Comparison of ENCODE assay signal across 21 cellular contexts in the genomic region with DNA sequence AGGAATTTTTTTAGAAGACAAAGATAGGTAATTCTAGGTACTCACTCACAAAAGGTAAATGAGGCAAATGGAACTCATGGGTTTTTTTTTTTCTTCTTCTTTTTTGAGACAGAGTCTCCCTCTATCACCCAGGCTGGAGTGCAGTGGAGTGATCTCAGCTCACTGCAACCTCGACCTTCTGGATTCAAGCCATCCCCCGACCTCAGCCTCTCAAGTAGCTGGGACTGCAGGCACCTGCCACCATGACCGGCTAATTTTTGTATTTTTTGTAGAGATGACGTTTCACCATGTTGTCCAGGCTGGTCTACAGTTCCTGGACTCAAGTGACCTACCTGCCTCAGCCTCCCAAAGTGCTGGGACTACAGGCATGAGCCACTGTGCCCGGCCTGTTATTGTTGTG.
"Had no signal": no experiment of that assay in that cellular context is flagged by ENCODE, and none has a peak within 500 bp of the region (broad histone marks: within the 10 kb centered on the region; RNA-seq: fewer than 3 reads in every experiment).

No MANE protein-coding gene starts in this region.

- H3K9me3 ChIP-seq: left lung, mucosa of descending colon, neutrophil, right lobe of liver had no signal

- DNase-seq: activated CD4-positive, alpha-beta T cell treated with anti-CD3 and anti-CD28 coated beads for 36 hours; activated CD4-positive, alpha-beta T cell treated with anti-CD3 and anti-CD28 coated beads, Interleukin-2, amount 50 U/mL, for 4 hours; activated CD4-positive, CD25-positive, alpha-beta regulatory T cell; activated effector memory CD4-positive, alpha-beta T cell treated with Interleukin-2 at 50 U/mL for 16 hours; activated naive CD4-positive, alpha-beta T cell treated with Interleukin-2 at 50 U/mL for 16 hours; activated T-cell treated with anti-CD3 and anti-CD28 coated beads for 4 hours; anterior cingulate cortex; dermis blood vessel endothelial cell; effector memory CD4-positive, alpha-beta T cell; glutamatergic neuron; left lung; mucosa of descending colon; right lobe of liver; stimulated activated CD4-positive, alpha-beta T cell treated with anti-CD3 and anti-CD28 coated beads, Interleukin-12 subunit alpha, Interleukin-12 subunit beta, amount 100 ng/mL, for 4 hours; stimulated activated CD4-positive, alpha-beta T cell treated with anti-CD3 and anti-CD28 coated beads, Interleukin-4, amount 100 ng/mL, for 24 hours; stimulated activated naive CD8-positive, alpha-beta T cell treated with anti-CD3 and anti-CD28 coated beads, Interleukin-15, amount 100 ng/mL, for 72 hours; substantia nigra had no signal

- H3K4me1 ChIP-seq: left lung, right lobe of liver had no signal

- H3K27me3 ChIP-seq: left lung, neutrophil, right lobe of liver had no signal

- H3K27ac ChIP-seq: left lung, neutrophil, right lobe of liver, skin epidermis had no signal

- H3K36me3 ChIP-seq: left lung, right lobe of liver had no signal

- H3K4me3 ChIP-seq: left lung, lung, mucosa of descending colon, right lobe of liver, skin epidermis had no signal

- ATAC-seq: activated CD4-positive, alpha-beta T cell treated with anti-CD3 and anti-CD28 coated beads for 36 hours; left lung; mucosa of descending colon; right lobe of liver; stimulated activated effector memory CD8-positive, alpha-beta T cell treated with anti-CD3 and anti-CD28 coated beads, Interleukin-12 subunit alpha, Interleukin-12 subunit beta, amount 100 ng/mL, for 72 hours; stimulated activated naive CD8-positive, alpha-beta T cell treated with anti-CD3 and anti-CD28 coated beads, Interleukin-15, amount 100 ng/mL, for 72 hours had no signal
